1 cellular context compared by ENCODE assay signal in genomic region chr12:56127888-56128668, GRCh38.
TF ChIP-seq lines count a peak whose summit lies in the region.

A gene with protein sequence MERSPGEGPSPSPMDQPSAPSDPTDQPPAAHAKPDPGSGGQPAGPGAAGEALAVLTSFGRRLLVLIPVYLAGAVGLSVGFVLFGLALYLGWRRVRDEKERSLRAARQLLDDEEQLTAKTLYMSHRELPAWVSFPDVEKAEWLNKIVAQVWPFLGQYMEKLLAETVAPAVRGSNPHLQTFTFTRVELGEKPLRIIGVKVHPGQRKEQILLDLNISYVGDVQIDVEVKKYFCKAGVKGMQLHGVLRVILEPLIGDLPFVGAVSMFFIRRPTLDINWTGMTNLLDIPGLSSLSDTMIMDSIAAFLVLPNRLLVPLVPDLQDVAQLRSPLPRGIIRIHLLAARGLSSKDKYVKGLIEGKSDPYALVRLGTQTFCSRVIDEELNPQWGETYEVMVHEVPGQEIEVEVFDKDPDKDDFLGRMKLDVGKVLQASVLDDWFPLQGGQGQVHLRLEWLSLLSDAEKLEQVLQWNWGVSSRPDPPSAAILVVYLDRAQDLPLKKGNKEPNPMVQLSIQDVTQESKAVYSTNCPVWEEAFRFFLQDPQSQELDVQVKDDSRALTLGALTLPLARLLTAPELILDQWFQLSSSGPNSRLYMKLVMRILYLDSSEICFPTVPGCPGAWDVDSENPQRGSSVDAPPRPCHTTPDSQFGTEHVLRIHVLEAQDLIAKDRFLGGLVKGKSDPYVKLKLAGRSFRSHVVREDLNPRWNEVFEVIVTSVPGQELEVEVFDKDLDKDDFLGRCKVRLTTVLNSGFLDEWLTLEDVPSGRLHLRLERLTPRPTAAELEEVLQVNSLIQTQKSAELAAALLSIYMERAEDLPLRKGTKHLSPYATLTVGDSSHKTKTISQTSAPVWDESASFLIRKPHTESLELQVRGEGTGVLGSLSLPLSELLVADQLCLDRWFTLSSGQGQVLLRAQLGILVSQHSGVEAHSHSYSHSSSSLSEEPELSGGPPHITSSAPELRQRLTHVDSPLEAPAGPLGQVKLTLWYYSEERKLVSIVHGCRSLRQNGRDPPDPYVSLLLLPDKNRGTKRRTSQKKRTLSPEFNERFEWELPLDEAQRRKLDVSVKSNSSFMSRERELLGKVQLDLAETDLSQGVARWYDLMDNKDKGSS (plus strand): TSS chr12:56128267. CDS start chr12:56128320, 53 bp downstream.

TF ChIP-seq in GM12878, 131 proteins besides CTCF, POLR2A, EP300 and RAD21 (continued from another document and continues in another):
- TF ChIP-seq, protein P1, sequence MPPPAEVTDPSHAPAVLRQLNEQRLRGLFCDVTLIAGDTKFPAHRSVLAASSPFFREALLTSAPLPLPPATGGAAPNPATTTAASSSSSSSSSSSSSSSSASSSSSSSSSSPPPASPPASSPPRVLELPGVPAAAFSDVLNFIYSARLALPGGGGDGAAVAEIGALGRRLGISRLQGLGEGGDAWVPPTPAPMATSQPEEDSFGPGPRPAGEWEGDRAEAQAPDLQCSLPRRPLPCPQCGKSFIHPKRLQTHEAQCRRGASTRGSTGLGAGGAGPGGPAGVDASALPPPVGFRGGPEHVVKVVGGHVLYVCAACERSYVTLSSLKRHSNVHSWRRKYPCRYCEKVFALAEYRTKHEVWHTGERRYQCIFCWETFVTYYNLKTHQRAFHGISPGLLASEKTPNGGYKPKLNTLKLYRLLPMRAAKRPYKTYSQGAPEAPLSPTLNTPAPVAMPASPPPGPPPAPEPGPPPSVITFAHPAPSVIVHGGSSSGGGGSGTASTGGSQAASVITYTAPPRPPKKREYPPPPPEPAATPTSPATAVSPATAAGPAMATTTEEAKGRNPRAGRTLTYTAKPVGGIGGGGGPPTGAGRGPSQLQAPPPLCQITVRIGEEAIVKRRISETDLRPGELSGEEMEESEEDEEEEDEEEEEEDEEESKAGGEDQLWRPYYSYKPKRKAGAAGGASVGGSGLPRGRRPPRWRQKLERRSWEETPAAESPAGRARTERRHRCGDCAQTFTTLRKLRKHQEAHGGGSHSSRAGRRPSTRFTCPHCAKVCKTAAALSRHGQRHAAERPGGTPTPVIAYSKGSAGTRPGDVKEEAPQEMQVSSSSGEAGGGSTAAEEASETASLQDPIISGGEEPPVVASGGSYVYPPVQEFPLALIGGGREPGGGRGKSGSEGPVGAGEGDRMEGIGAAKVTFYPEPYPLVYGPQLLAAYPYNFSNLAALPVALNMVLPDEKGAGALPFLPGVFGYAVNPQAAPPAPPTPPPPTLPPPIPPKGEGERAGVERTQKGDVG (CRISPR knock-in tag; IDR thresholded peaks at IDR 0.05), result 0 out of 2 replicates have a peak, but pooled peaks have one; percentile 79
- TF ChIP-seq CREM (IDR thresholded peaks at IDR 0.05; ENCODE audit: low read depth) (peak; percentile 85), ATF7 (IDR thresholded peaks at IDR 0.05; ENCODE audit: low read depth) (peak; percentile 100), TAF1 (IDR thresholded peaks at IDR 0.05; ENCODE audit: borderline replicate concordance, low read depth, low read length) (0 out of 2 replicates have a peak, but pooled peaks have one; percentile 31), ZNF24 (IDR thresholded peaks at IDR 0.05) (no peak), JUND (IDR thresholded peaks at IDR 0.05; ENCODE audit: low read depth, low read length) (peak; percentile 95), NR2F1 (conservative IDR thresholded peaks at IDR 0.05) (no peak), PRDM15 (CRISPR knock-in tag; IDR thresholded peaks at IDR 0.05) (peak; percentile 65; the same call in 1 of the 2 replicates), MXI1 (IDR thresholded peaks at IDR 0.05; ENCODE audit: low read depth, low read length) (peak; percentile 73), MYB (IDR thresholded peaks at IDR 0.05; ENCODE audit: borderline replicate concordance, low read depth, low read length) (no peak), ZNF274 (IDR thresholded peaks at IDR 0.05; ENCODE audit: insufficient read depth, insufficient read length) (no peak), ZZZ3 (IDR thresholded peaks at IDR 0.05; ENCODE audit: control insufficient read depth, insufficient read length, low read depth) (no peak), HDGF (IDR thresholded peaks at IDR 0.05) (peak; percentile 97; the same call in 1 of the 2 replicates), NRF1 (conservative IDR thresholded peaks at IDR 0.05; ENCODE audit: low read depth, low read length) (no peak), POLR2AphosphoS5 (IDR thresholded peaks at IDR 0.05; ENCODE audit: low read length) (peak; percentile 72), EED (IDR thresholded peaks at IDR 0.05; ENCODE audit: low read depth) (0 out of 2 replicates have a peak, but pooled peaks have one; percentile 28), NKRF (conservative IDR thresholded peaks at IDR 0.05) (peak; percentile 71)
- TF ChIP-seq, protein P2, sequence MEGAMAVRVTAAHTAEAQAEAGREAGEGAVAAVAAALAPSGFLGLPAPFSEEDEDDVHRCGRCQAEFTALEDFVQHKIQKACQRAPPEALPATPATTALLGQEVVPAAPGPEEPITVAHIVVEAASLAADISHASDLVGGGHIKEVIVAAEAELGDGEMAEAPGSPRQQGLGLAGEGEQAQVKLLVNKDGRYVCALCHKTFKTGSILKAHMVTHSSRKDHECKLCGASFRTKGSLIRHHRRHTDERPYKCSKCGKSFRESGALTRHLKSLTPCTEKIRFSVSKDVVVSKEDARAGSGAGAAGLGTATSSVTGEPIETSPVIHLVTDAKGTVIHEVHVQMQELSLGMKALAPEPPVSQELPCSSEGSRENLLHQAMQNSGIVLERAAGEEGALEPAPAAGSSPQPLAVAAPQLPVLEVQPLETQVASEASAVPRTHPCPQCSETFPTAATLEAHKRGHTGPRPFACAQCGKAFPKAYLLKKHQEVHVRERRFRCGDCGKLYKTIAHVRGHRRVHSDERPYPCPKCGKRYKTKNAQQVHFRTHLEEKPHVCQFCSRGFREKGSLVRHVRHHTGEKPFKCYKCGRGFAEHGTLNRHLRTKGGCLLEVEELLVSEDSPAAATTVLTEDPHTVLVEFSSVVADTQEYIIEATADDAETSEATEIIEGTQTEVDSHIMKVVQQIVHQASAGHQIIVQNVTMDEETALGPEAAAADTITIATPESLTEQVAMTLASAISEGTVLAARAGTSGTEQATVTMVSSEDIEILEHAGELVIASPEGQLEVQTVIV (IDR thresholded peaks at IDR 0.05; ENCODE audit: borderline replicate concordance, partially characterized antibody), result no peak
- TF ChIP-seq, protein P3, sequence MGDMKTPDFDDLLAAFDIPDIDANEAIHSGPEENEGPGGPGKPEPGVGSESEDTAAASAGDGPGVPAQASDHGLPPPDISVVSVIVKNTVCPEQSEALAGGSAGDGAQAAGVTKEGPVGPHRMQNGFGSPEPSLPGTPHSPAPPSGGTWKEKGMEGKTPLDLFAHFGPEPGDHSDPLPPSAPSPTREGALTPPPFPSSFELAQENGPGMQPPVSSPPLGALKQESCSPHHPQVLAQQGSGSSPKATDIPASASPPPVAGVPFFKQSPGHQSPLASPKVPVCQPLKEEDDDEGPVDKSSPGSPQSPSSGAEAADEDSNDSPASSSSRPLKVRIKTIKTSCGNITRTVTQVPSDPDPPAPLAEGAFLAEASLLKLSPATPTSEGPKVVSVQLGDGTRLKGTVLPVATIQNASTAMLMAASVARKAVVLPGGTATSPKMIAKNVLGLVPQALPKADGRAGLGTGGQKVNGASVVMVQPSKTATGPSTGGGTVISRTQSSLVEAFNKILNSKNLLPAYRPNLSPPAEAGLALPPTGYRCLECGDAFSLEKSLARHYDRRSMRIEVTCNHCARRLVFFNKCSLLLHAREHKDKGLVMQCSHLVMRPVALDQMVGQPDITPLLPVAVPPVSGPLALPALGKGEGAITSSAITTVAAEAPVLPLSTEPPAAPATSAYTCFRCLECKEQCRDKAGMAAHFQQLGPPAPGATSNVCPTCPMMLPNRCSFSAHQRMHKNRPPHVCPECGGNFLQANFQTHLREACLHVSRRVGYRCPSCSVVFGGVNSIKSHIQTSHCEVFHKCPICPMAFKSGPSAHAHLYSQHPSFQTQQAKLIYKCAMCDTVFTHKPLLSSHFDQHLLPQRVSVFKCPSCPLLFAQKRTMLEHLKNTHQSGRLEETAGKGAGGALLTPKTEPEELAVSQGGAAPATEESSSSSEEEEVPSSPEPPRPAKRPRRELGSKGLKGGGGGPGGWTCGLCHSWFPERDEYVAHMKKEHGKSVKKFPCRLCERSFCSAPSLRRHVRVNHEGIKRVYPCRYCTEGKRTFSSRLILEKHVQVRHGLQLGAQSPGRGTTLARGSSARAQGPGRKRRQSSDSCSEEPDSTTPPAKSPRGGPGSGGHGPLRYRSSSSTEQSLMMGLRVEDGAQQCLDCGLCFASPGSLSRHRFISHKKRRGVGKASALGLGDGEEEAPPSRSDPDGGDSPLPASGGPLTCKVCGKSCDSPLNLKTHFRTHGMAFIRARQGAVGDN (IDR thresholded peaks at IDR 0.05), result no peak
- TF ChIP-seq, protein P4, sequence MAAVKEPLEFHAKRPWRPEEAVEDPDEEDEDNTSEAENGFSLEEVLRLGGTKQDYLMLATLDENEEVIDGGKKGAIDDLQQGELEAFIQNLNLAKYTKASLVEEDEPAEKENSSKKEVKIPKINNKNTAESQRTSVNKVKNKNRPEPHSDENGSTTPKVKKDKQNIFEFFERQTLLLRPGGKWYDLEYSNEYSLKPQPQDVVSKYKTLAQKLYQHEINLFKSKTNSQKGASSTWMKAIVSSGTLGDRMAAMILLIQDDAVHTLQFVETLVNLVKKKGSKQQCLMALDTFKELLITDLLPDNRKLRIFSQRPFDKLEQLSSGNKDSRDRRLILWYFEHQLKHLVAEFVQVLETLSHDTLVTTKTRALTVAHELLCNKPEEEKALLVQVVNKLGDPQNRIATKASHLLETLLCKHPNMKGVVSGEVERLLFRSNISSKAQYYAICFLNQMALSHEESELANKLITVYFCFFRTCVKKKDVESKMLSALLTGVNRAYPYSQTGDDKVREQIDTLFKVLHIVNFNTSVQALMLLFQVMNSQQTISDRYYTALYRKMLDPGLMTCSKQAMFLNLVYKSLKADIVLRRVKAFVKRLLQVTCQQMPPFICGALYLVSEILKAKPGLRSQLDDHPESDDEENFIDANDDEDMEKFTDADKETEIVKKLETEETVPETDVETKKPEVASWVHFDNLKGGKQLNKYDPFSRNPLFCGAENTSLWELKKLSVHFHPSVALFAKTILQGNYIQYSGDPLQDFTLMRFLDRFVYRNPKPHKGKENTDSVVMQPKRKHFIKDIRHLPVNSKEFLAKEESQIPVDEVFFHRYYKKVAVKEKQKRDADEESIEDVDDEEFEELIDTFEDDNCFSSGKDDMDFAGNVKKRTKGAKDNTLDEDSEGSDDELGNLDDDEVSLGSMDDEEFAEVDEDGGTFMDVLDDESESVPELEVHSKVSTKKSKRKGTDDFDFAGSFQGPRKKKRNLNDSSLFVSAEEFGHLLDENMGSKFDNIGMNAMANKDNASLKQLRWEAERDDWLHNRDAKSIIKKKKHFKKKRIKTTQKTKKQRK (IDR thresholded peaks at IDR 0.05; ENCODE audit: low read depth, low read length), result no peak
